In genomic region chr3:197028711-197029510, GRCh38 we compare ENCODE assay signal across 1 cellular context.
TF ChIP-seq lines count a peak whose summit lies in the region.

No MANE protein-coding gene starts in this region.

TF ChIP-seq in H1, 55 proteins besides CTCF, POLR2A, EP300 and RAD21 (continued from another document):
- no peak for TF ChIP-seq USF2 (IDR thresholded peaks at IDR 0.05; ENCODE audit: low read length)
- TF ChIP-seq HDAC2 (IDR thresholded peaks at IDR 0.05; ENCODE audit: borderline replicate concordance in 1 of 2, low read depth in 2 of 2, low read length in 2 of 2) = no peak
- TF ChIP-seq KDM1A (IDR thresholded peaks at IDR 0.05; ENCODE audit: borderline replicate concordance, low read length) = peak; percentile 64; the same call in 1 of the 2 replicates
